8 cellular contexts compared by ENCODE assay signal in genomic region chr9:127224883-127225739, GRCh38. TPM values are rescaled to one million over a fixed set of nuclear protein-coding genes. Genes with fewer than 3 reads are reported as not detected.
A peak's percentile ranks its signal among the peaks of the same experiment; 100 is the strongest.
DNase-seq lines count a peak whose midpoint lies in the region; ATAC-seq and TF ChIP-seq lines count a peak whose summit lies in the region.

No MANE protein-coding gene starts in this region.

- H3K27ac ChIP-seq in ovary: peak overlapping the region in 1 of 2 donors; percentile 82
- peak overlapping the region; percentile 75 to 81 for H3K27ac ChIP-seq in testis

- H3K4me3 Mint-ChIP-seq in activated naive CD8-positive, alpha-beta T cell treated with anti-CD3 and anti-CD28 coated beads for 36 hours: peak overlapping the region; percentile 59

- peak; percentile 96 for ATAC-seq in Right ventricle myocardium inferior

- peaks cover 27% of the 10 kb centered on the region for H3K27me3 Mint-ChIP-seq in activated naive CD8-positive, alpha-beta T cell treated with anti-CD3 and anti-CD28 coated beads for 36 hours

- intact Hi-C loops in Right ventricle myocardium inferior (cut with DNase I) (loop anchor here (2.0 to 5.0 kb wide), 2 partner anchors 20 to 172 kb away; partner anchors contain the start of gene SLC2A8), ovary (cut with DNase I) (loop anchor here in 1 of 4 donors (2.0 kb wide), 1 partner anchor 172 kb away; the partner anchor contains the start of gene SLC2A8), testis (cut with DNase I; ENCODE audit: low total_unique reads) (no loop called here)

- DNase-seq in DMS53 treated with DMSO at 0.1 percent for 48 hours (lab: John Stamatoyannopoulos, UW; ENCODE audit: unreplicated experiment) (peak; percentile 80), HAP-1 (ENCODE audit: low spot score in 2 of 2) (peak; percentile 91 to 99), NCI-H1048 (lab: John Stamatoyannopoulos, UW) (peak; percentile 70), SKM-1 treated with dmso at 0.1 percent for 144 hours (lab: John Stamatoyannopoulos, UW; ENCODE audit: unreplicated experiment) (peak; percentile 78), Right ventricle myocardium inferior (ENCODE audit: missing footprints) (peak; percentile 99), ovary (peak; percentile 98 to 99 (median 98)), testis (peak; percentile 99)
- peak; percentile 92 for DNase-seq in activated naive CD8-positive, alpha-beta T cell treated with anti-CD3 and anti-CD28 coated beads for 36 hours

- no peaks in the 10 kb centered on the region for H3K9me3 Mint-ChIP-seq in activated naive CD8-positive, alpha-beta T cell treated with anti-CD3 and anti-CD28 coated beads for 36 hours

- TF ChIP-seq EP300 in ovary (IDR thresholded peaks at IDR 0.05): no peak

- peaks cover 17% of the 10 kb centered on the region for H3K27me3 ChIP-seq in HAP-1 (ENCODE audit: low read depth)
- no peaks in the 10 kb centered on the region for H3K27me3 ChIP-seq in ovary
- no peaks in the 10 kb centered on the region for H3K27me3 ChIP-seq in testis

- TF ChIP-seq POLR2A in ovary (IDR thresholded peaks at IDR 0.05) (no peak), testis (IDR thresholded peaks at IDR 0.05) (no peak)

- peaks cover 19% of the 10 kb centered on the region for H3K4me1 Mint-ChIP-seq in activated naive CD8-positive, alpha-beta T cell treated with anti-CD3 and anti-CD28 coated beads for 36 hours

- no peak overlapping the region for H3K27ac Mint-ChIP-seq in activated naive CD8-positive, alpha-beta T cell treated with anti-CD3 and anti-CD28 coated beads for 36 hours

- in situ Hi-C loops in HAP-1 (cut with MboI; ENCODE audit: low sequenced_read_pairs): no loop called here

- H3K36me3 ChIP-seq in HAP-1 (replicated peaks): no peaks in the 10 kb centered on the region; the same call in 1 of the 2 replicates
- no peaks in the 10 kb centered on the region for H3K36me3 ChIP-seq in ovary
- no peaks in the 10 kb centered on the region for H3K36me3 ChIP-seq in testis (ENCODE audit: low read depth, missing control alignments)

- peaks cover 1% of the 10 kb centered on the region for H3K36me3 Mint-ChIP-seq in activated naive CD8-positive, alpha-beta T cell treated with anti-CD3 and anti-CD28 coated beads for 36 hours

- H3K4me1 ChIP-seq in HAP-1: peaks cover 5% of the 10 kb centered on the region; the same call in 1 of the 2 replicates
- H3K4me1 ChIP-seq in ovary (ENCODE audit: insufficient read depth): peaks cover 5% of the 10 kb centered on the region
- H3K4me1 ChIP-seq in testis: peaks cover 9% of the 10 kb centered on the region

- 0 to 3% (median 1%) methylated on average over 18 to 106 of the region's 106 CpGs for WGBS in ovary, 3 donors
- WGBS in testis, 2 donors: 3% methylated on average over 77 of the region's 106 CpGs; no CpG with 5 or more reads in 1 of the 2 donors

- H3K9me3 ChIP-seq in HAP-1 (no peaks in the 10 kb centered on the region), ovary (no peaks in the 10 kb centered on the region), testis (no peaks in the 10 kb centered on the region)

- H3K4me3 ChIP-seq in HAP-1: peak overlapping the region; percentile 55
- peak overlapping the region; percentile 72 for H3K4me3 ChIP-seq in ovary
- peak overlapping the region; percentile 70 to 78 for H3K4me3 ChIP-seq in testis

- TF ChIP-seq CTCF in ovary (IDR thresholded peaks at IDR 0.05): no peak
- TF ChIP-seq CTCF in testis (IDR thresholded peaks at IDR 0.05): no peak

RNA-seq across cellular contexts. Expression of gene GARNL3, which starts 39.5 kb away (rescaled TPM):
- total RNA-seq in activated naive CD8-positive, alpha-beta T cell treated with anti-CD3 and anti-CD28 coated beads for 36 hours: 1 to 10 TPM; 2.0 TPM
- total RNA-seq in Right ventricle myocardium inferior: 13.1 TPM
- 10 to 100 TPM; 15.0 to 30.7 (median 22.9) TPM for total RNA-seq in ovary
- polyA plus RNA-seq in ovary: 10 to 100 TPM in 1 of 2 donors, 1 to 10 TPM in 1; 8.9 to 26.6 TPM
- total RNA-seq in testis: 10 to 100 TPM; 25.9 to 42.8 TPM
- polyA plus RNA-seq in testis (ENCODE audit: insufficient read depth, low read depth, low replicate concordance): 12.9 TPM
